ENCODE assay signal across 24 cellular contexts in the genomic region with DNA sequence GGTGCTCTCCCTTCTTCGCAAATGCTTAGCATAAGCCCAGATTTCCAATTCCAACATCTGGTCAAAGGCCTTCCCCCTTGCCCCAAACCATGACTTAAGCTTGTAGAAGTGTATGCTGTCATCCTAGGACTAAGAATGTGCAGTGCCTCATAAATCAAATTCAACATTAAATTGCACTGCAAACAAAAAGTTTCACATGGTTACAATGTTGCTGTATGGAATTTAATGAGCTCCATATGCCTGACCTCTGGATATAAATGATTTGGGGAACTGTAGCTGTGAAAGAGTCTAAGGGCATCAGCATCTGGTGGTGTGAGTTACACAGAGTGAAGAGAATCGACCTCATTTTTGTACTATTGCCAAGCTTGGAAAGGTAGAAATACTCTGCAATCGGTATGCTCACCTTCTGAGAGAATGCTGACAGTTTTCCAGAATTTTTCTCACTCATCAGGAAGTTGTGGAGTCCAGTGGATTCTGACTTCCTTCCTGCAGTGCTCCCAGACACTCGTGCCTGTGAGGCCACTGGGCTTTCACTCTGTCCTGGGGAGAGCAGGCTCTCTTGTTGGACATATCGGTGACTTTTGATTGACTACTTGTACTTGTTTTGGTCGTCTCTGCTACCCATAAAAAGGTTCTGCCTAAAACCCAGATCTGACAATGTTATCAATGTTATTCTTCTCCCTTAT. TPM values are rescaled to one million over a fixed set of nuclear protein-coding genes. Genes with fewer than 3 reads are reported as not detected.
A peak's percentile ranks its signal among the peaks of the same experiment; 100 is the strongest.
DNase-seq lines count a peak whose midpoint lies in the region; ATAC-seq, FAIRE-seq and TF ChIP-seq lines count a peak whose summit lies in the region.
"Had no signal": no experiment of that assay in that cellular context is flagged by ENCODE, and none has a peak within 500 bp of the region (broad histone marks: within the 10 kb centered on the region; RNA-seq: fewer than 3 reads in every experiment).

No MANE protein-coding gene starts in this region.

- no peaks in the 10 kb centered on the region for H3K9me3 ChIP-seq in endothelial cell of umbilical vein (replicated peaks; ENCODE audit: control insufficient read depth, insufficient read depth, low read length)
- H3K9me3 ChIP-seq: prostate gland, stomach had no signal

- no peak overlapping the region for H3K4me3 ChIP-seq in endothelial cell of umbilical vein (replicated peaks in 1 of 3; ENCODE audit: insufficient read depth in 1 of 3, low read depth in 1 of 3, low read length in 3 of 3)
- H3K4me3 ChIP-seq: prostate gland, smooth muscle cell, stomach had no signal

- H3K27ac ChIP-seq in endothelial cell of umbilical vein (ENCODE audit: insufficient read depth, low read depth, low read length), result no peak overlapping the region
- H3K27ac ChIP-seq: brain microvascular endothelial cell, prostate gland, stomach had no signal

- H3K27me3 ChIP-seq in endothelial cell of umbilical vein (ENCODE audit: control insufficient read depth in 2 of 2, insufficient read depth in 2 of 2, low read length in 2 of 2), result no peaks in the 10 kb centered on the region
- H3K27me3 ChIP-seq: brain microvascular endothelial cell, stomach had no signal

- no peak for TF ChIP-seq POLR2A in endothelial cell of umbilical vein (IDR thresholded peaks at IDR 0.05; ENCODE audit: low read depth, low read length)

- H2AFZ ChIP-seq in endothelial cell of umbilical vein (ENCODE audit: low read depth, low read length), result no peak overlapping the region

- no peaks in the 10 kb centered on the region for H3K9me3 Mint-ChIP-seq in neural crest cell
- no peaks in the 10 kb centered on the region for H3K9me3 Mint-ChIP-seq in activated CD4-positive, alpha-beta memory T cell treated with anti-CD3 and anti-CD28 coated beads, Interleukin-2, amount 10 ng/mL, durations not matched to agents 7 days and 5 days
- H3K9me3 Mint-ChIP-seq in effector memory CD8-positive, alpha-beta T cell, result no peaks in the 10 kb centered on the region
- H3K9me3 Mint-ChIP-seq: activated naive CD8-positive, alpha-beta T cell treated with anti-CD3 and anti-CD28 coated beads for 36 hours; type B pancreatic cell had no signal

- no peaks in the 10 kb centered on the region for H3K9me1 ChIP-seq in endothelial cell of umbilical vein (replicated peaks; ENCODE audit: control insufficient read depth, extremely low read depth, insufficient read depth, low read length)

- H3K4me1 Mint-ChIP-seq in neural crest cell, result peaks cover 17% of the 10 kb centered on the region
- H3K4me1 Mint-ChIP-seq in activated CD4-positive, alpha-beta memory T cell treated with anti-CD3 and anti-CD28 coated beads, Interleukin-2, amount 10 ng/mL, durations not matched to agents 7 days and 5 days, result peaks cover 2% of the 10 kb centered on the region
- peaks cover 0 to 2% of the 10 kb centered on the region in 2 donors for H3K4me1 Mint-ChIP-seq in effector memory CD8-positive, alpha-beta T cell (ENCODE audit: low read depth in 2 of 2)

- no peaks in the 10 kb centered on the region for H3K4me1 ChIP-seq in endothelial cell of umbilical vein (ENCODE audit: control insufficient read depth, extremely low read depth, insufficient read depth, low read length)
- H3K4me1 ChIP-seq: prostate gland had no signal

- TF ChIP-seq CTCF in endothelial cell of umbilical vein (IDR thresholded peaks at IDR 0.05; ENCODE audit: extremely low read depth in 1 of 2, insufficient read depth in 1 of 2, low read depth in 1 of 2, low read length in 2 of 2) (no peak), neural crest cell (conservative IDR thresholded peaks at IDR 0.05) (no peak)

- dilution Hi-C loops in endothelial cell of umbilical vein (cut with MboI; ENCODE audit: extremely low pct_ligation_motif_present, low sequenced_read_pairs), result no loop called here

- peaks cover 26% of the 10 kb centered on the region for H3K27me3 Mint-ChIP-seq in neural crest cell (ENCODE audit: low read depth)
- no peaks in the 10 kb centered on the region for H3K27me3 Mint-ChIP-seq in activated CD4-positive, alpha-beta memory T cell treated with anti-CD3 and anti-CD28 coated beads, Interleukin-2, amount 10 ng/mL, durations not matched to agents 7 days and 5 days
- H3K27me3 Mint-ChIP-seq in effector memory CD8-positive, alpha-beta T cell, result no peaks in the 10 kb centered on the region
- H3K27me3 Mint-ChIP-seq: activated naive CD8-positive, alpha-beta T cell treated with anti-CD3 and anti-CD28 coated beads for 36 hours had no signal

- H4K20me1 ChIP-seq in endothelial cell of umbilical vein (replicated peaks; ENCODE audit: control insufficient read depth, extremely low read depth, insufficient read depth, low read length), result no peaks in the 10 kb centered on the region

- CTCF ChIA-PET in endothelial cell of umbilical vein (lab: Charles Lee), result no interaction called here
- CTCF ChIA-PET in activated CD4-positive, alpha-beta memory T cell treated with anti-CD3 and anti-CD28 coated beads, Interleukin-2, amount 10 ng/mL, durations not matched to agents 7 days and 5 days (lab: Charles Lee), result interaction anchor here (0.7 kb wide), 1 partner anchor 134 kb away, joined by 3 read pairs; no protein-coding TSS in a partner anchor

- BruUV-seq in endothelial cell of umbilical vein (replicated peaks; lab: Mats Ljungman, UMichigan), result no TSS peak

- H3K36me3 ChIP-seq in endothelial cell of umbilical vein (ENCODE audit: control insufficient read depth in 2 of 2, extremely low read depth in 1 of 2, insufficient read depth in 2 of 2, low read length in 2 of 2), result no peaks in the 10 kb centered on the region
- H3K36me3 ChIP-seq: brain microvascular endothelial cell, prostate gland, stomach had no signal

- ATAC-seq in HG02973 (IDR thresholded peaks at IDR 0.05; ENCODE audit: unreplicated experiment), result no peak
- ATAC-seq in effector memory CD8-positive, alpha-beta T cell (replicated peaks), result no peak
- ATAC-seq: left cardiac atrium had no signal

- no peaks in the 10 kb centered on the region for H3K79me2 ChIP-seq in endothelial cell of umbilical vein (ENCODE audit: control insufficient read depth, insufficient read depth, low read length)

- no peaks in the 10 kb centered on the region for H3K36me3 Mint-ChIP-seq in neural crest cell (ENCODE audit: low read depth)
- no peaks in the 10 kb centered on the region for H3K36me3 Mint-ChIP-seq in activated CD4-positive, alpha-beta memory T cell treated with anti-CD3 and anti-CD28 coated beads, Interleukin-2, amount 10 ng/mL, durations not matched to agents 7 days and 5 days (ENCODE audit: low read depth)
- no peaks in the 10 kb centered on the region for H3K36me3 Mint-ChIP-seq in effector memory CD8-positive, alpha-beta T cell (ENCODE audit: insufficient read depth)
- H3K36me3 Mint-ChIP-seq: activated naive CD8-positive, alpha-beta T cell treated with anti-CD3 and anti-CD28 coated beads for 36 hours had no signal

- DNase-seq in NCI-H2171 treated with DMSO at 0.1 percent for 48 hours (lab: John Stamatoyannopoulos, UW), result peak; percentile 7
- no peak for DNase-seq in NCI-H2171 (lab: John Stamatoyannopoulos, UW)
- DNase-seq in NCI-H1694 (lab: John Stamatoyannopoulos, UW), result peak; percentile 70
- peak; percentile 5 for DNase-seq in endothelial cell of umbilical vein (ENCODE audit: low read depth, low spot score)
- DNase-seq in neural crest cell (ENCODE audit: low read depth, low spot score), result no peak
- DNase-seq in activated CD4-positive, alpha-beta memory T cell treated with anti-CD3 and anti-CD28 coated beads, Interleukin-2, amount 10 ng/mL, durations not matched to agents 7 days and 5 days, result no peak
- no peak for DNase-seq in effector memory CD8-positive, alpha-beta T cell
- DNase-seq: 8988T; activated naive CD8-positive, alpha-beta T cell treated with anti-CD3 and anti-CD28 coated beads for 36 hours; brain microvascular endothelial cell; C1 segment of cervical spinal cord; DMS79; IMR-90; left cardiac atrium; MM.1S; NCI-H146; NCI-H226; stimulated activated CD4-positive, alpha-beta T cell treated with anti-CD3 and anti-CD28 coated beads, Interleukin-4, amount 100 ng/mL, for 24 hours; stomach had no signal

- no peak overlapping the region for H3K4me3 Mint-ChIP-seq in neural crest cell
- no peak overlapping the region for H3K4me3 Mint-ChIP-seq in activated CD4-positive, alpha-beta memory T cell treated with anti-CD3 and anti-CD28 coated beads, Interleukin-2, amount 10 ng/mL, durations not matched to agents 7 days and 5 days
- H3K4me3 Mint-ChIP-seq in effector memory CD8-positive, alpha-beta T cell, result no peak overlapping the region
- H3K4me3 Mint-ChIP-seq: activated naive CD8-positive, alpha-beta T cell treated with anti-CD3 and anti-CD28 coated beads for 36 hours; type B pancreatic cell had no signal

- intact Hi-C loops in endothelial cell of umbilical vein (cut with micrococcal nuclease), result loop anchor here (10.0 kb wide), 1 partner anchor 919 kb away; no protein-coding TSS in a partner anchor

- H3K9ac ChIP-seq in endothelial cell of umbilical vein (replicated peaks; ENCODE audit: extremely low read depth, insufficient read depth, low read length), result no peak overlapping the region

- H3K27ac Mint-ChIP-seq in neural crest cell (ENCODE audit: unreplicated experiment), result peak overlapping the region; percentile 68
- H3K27ac Mint-ChIP-seq in activated CD4-positive, alpha-beta memory T cell treated with anti-CD3 and anti-CD28 coated beads, Interleukin-2, amount 10 ng/mL, durations not matched to agents 7 days and 5 days, result no peak overlapping the region
- no peak overlapping the region for H3K27ac Mint-ChIP-seq in effector memory CD8-positive, alpha-beta T cell
- H3K27ac Mint-ChIP-seq: activated naive CD8-positive, alpha-beta T cell treated with anti-CD3 and anti-CD28 coated beads for 36 hours; type B pancreatic cell had no signal

- POLR2A ChIA-PET in endothelial cell of umbilical vein (lab: Charles Lee), result interaction anchor here (0.7 kb wide), 1 partner anchor 357 kb away, joined by 3 read pairs; no protein-coding TSS in a partner anchor
- POLR2A ChIA-PET in activated CD4-positive, alpha-beta memory T cell treated with anti-CD3 and anti-CD28 coated beads, Interleukin-2, amount 10 ng/mL, durations not matched to agents 7 days and 5 days (lab: Charles Lee), result no interaction called here

- FAIRE-seq in endothelial cell of umbilical vein (lab: Jason Lieb, UNC), result peak; percentile 43
- FAIRE-seq: colon had no signal

- H3K4me2 ChIP-seq in endothelial cell of umbilical vein (ENCODE audit: insufficient read depth, low read length), result no peak overlapping the region
- H3K4me2 ChIP-seq: smooth muscle cell had no signal

RNA-seq across cellular contexts. Expression of gene FASTKD2, which starts 40.7 kb away (rescaled TPM):
- 22.6 and 24.1 TPM in 2 replicates for total RNA-seq in endothelial cell of umbilical vein
- polyA plus RNA-seq in endothelial cell of umbilical vein, result 20.6 and 21.8 TPM in 2 replicates
- polyA plus RNA-seq in endothelial cell of umbilical vein (2011; cell fraction: cytosol; rRNA removed), result 17.8 and 18.4 TPM in 2 replicates
- 39.7 and 47.2 TPM in 2 replicates for polyA plus RNA-seq in endothelial cell of umbilical vein (2011; cell fraction: nucleus; rRNA removed)
- polyA plus RNA-seq in endothelial cell of umbilical vein (2012), result 23.4 and 33.2 TPM in 2 replicates
- polyA minus RNA-seq in endothelial cell of umbilical vein, result 31.1 and 33.8 TPM in 2 replicates
- polyA minus RNA-seq in endothelial cell of umbilical vein (2011; cell fraction: cytosol; rRNA and poly(A)+ RNA removed), result 13.9 TPM
- polyA minus RNA-seq in endothelial cell of umbilical vein (2011; cell fraction: nucleus; rRNA and poly(A)+ RNA removed), result 30.6 and 56.1 TPM in 2 replicates
- total RNA-seq in neural crest cell, result 26.3 and 27.5 TPM in 2 replicates
- 10 to 100 TPM; 15.4 to 15.7 TPM for total RNA-seq in activated CD4-positive, alpha-beta memory T cell treated with anti-CD3 and anti-CD28 coated beads, Interleukin-2, amount 10 ng/mL, durations not matched to agents 7 days and 5 days

RNA-seq across cellular contexts. Expression of gene MDH1B, which starts 40.9 kb away (rescaled TPM):
- total RNA-seq in endothelial cell of umbilical vein (0.51 TPM in 1 of 2 replicates, not detected in the other), neural crest cell (2.0 and 4.6 TPM in 2 replicates)
- 0.29 and 0.33 TPM in 2 replicates for polyA plus RNA-seq in endothelial cell of umbilical vein
- 0.30 TPM in 2 replicates for polyA plus RNA-seq in endothelial cell of umbilical vein (2011; cell fraction: cytosol; rRNA removed)
- 1.1 and 1.2 TPM in 2 replicates for polyA plus RNA-seq in endothelial cell of umbilical vein (2011; cell fraction: nucleus; rRNA removed)
- polyA plus RNA-seq in endothelial cell of umbilical vein (2012), result 0.35 and 0.56 TPM in 2 replicates
- 0.53 TPM in 1 of 2 replicates, not detected in the other for polyA minus RNA-seq in endothelial cell of umbilical vein
- not detected for polyA minus RNA-seq in endothelial cell of umbilical vein (2011; cell fraction: cytosol; rRNA and poly(A)+ RNA removed)
- polyA minus RNA-seq in endothelial cell of umbilical vein (2011; cell fraction: nucleus; rRNA and poly(A)+ RNA removed), result 0.34 and 0.91 TPM in 2 replicates
- total RNA-seq in activated CD4-positive, alpha-beta memory T cell treated with anti-CD3 and anti-CD28 coated beads, Interleukin-2, amount 10 ng/mL, durations not matched to agents 7 days and 5 days, result under 1 TPM; 0.08 to 0.15 TPM

Comparison
In these comparisons a context has a peak if more than half of its experiments do, and no peak if none do; other contexts are left out.
1. DNase-seq: peak in NCI-H2171 treated with DMSO at 0.1 percent for 48 hours (single experiment), NCI-H1694 (single experiment) and endothelial cell of umbilical vein (single experiment); none in NCI-H2171 (single experiment), neural crest cell (single experiment), activated CD4-positive, alpha-beta memory T cell treated with anti-CD3 and anti-CD28 coated beads, Interleukin-2, amount 10 ng/mL, durations not matched to agents 7 days and 5 days (single experiment) and effector memory CD8-positive, alpha-beta T cell (0 of 3).